In the genomic region with DNA sequence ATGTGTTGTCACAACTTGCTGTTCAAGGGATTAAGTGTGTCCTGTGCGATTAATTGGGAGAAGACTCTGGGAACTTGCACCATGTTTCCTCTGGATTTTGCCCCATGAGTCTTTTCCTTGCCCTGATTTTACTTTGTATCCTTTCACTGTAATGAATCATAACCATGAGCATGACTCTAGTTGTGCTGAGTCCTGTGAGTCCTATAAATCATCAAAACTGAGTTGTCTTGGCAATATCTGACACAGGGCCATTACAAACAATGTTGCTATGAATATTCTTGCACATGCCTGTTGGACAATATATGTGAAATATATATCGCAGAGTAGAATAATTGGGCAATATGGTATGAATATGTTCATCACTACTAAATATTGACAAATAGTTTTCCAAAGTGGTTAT, we compare ENCODE assay signal across 25 cellular contexts. TPM values are rescaled to one million over a fixed set of nuclear protein-coding genes. Genes with fewer than 3 reads are reported as not detected.
DNase-seq lines count a peak whose midpoint lies in the region; ATAC-seq, FAIRE-seq and TF ChIP-seq lines count a peak whose summit lies in the region.
"Had no signal": no experiment of that assay in that cellular context is flagged by ENCODE, and none has a peak within 500 bp of the region (broad histone marks: within the 10 kb centered on the region; RNA-seq: fewer than 3 reads in every experiment).

No MANE protein-coding gene starts in this region.

- H3K27ac ChIP-seq in astrocyte (ENCODE audit: low read depth, low read length) = no peak overlapping the region
- H3K27ac ChIP-seq: 22Rv1, coronary artery, Peyer's patch had no signal

- H3K4me3 ChIP-seq in astrocyte (ENCODE audit: insufficient read depth, low read depth, low read length) = no peak overlapping the region
- H3K4me3 ChIP-seq: coronary artery, Peyer's patch, smooth muscle cell had no signal

- peak; percentile 6 for DNase-seq in DMS53 (lab: John Stamatoyannopoulos, UW)
- no peak for DNase-seq in DMS53 treated with DMSO at 0.1 percent for 48 hours (lab: John Stamatoyannopoulos, UW; ENCODE audit: unreplicated experiment)
- DNase-seq in astrocyte (ENCODE audit: low read depth) = peak; percentile 45
- peak; percentile 64 for DNase-seq in fibroblast of peridontal ligament (ENCODE audit: extremely low read depth)
- no peak for DNase-seq in stimulated activated CD4-positive, alpha-beta T cell treated with anti-CD3 and anti-CD28 coated beads, Interleukin-4, amount 100 ng/mL, for 1 hour
- DNase-seq in effector memory CD8-positive, alpha-beta T cell = no peak
- DNase-seq in stimulated activated CD4-positive, alpha-beta T cell treated with anti-CD3 and anti-CD28 coated beads, Interleukin-12 subunit alpha, Interleukin-12 subunit beta, amount 100 ng/mL, for 4 hours = no peak
- no peak for DNase-seq in WTC11 (ENCODE audit: low spot score)
- DNase-seq: activated CD4-positive, alpha-beta T cell treated with anti-CD3 and anti-CD28 coated beads, Interleukin-2, amount 50 U/mL, for 48 hours; activated CD8-positive, alpha-beta memory T cell treated with anti-CD3 and anti-CD28 coated beads, Interleukin-2, amount 50 U/mL, for 48 hours; activated naive CD8-positive, alpha-beta T cell treated with anti-CD3 and anti-CD28 coated beads, Interleukin-2, amount 10 ng/mL, durations not matched to agents 7 days and 5 days; DMS79 treated with DMSO at 0.1 percent for 48 hours; endodermal cell; hippocampal formation; MM.1S; NCI-H146; NCI-H510A treated with DMSO at 0.1 percent for 48 hours; Peyer's patch; stimulated activated CD4-positive, alpha-beta T cell treated with anti-CD3 and anti-CD28 coated beads, Interleukin-2, amount 100 ng/mL, for 48 hours; stimulated activated naive CD4-positive, alpha-beta T cell treated with Interleukin-2 at 50 U/mL for 16 hours had no signal

- peak; percentile 29 for FAIRE-seq in astrocyte (lab: Jason Lieb, UNC)

- no peak overlapping the region for H2AFZ ChIP-seq in astrocyte (ENCODE audit: low read depth, low read length)

- no peaks in the 10 kb centered on the region for H4K20me1 ChIP-seq in astrocyte (ENCODE audit: insufficient read depth, low read length)

- H3K36me3 Mint-ChIP-seq in astrocyte (ENCODE audit: low read depth, unreplicated experiment) = peaks cover 2% of the 10 kb centered on the region
- H3K36me3 Mint-ChIP-seq in effector memory CD8-positive, alpha-beta T cell (ENCODE audit: insufficient read depth) = no peaks in the 10 kb centered on the region
- H3K36me3 Mint-ChIP-seq in WTC11 = no peaks in the 10 kb centered on the region
- H3K36me3 Mint-ChIP-seq: activated naive CD8-positive, alpha-beta T cell treated with anti-CD3 and anti-CD28 coated beads, Interleukin-2, amount 10 ng/mL, durations not matched to agents 7 days and 5 days; brain had no signal

- TF ChIP-seq CTCF in astrocyte (IDR thresholded peaks at IDR 0.05; ENCODE audit: insufficient read depth, low read depth, low read length) (no peak), WTC11 (IDR thresholded peaks at IDR 0.05) (no peak)

- H3K27ac Mint-ChIP-seq in astrocyte (ENCODE audit: unreplicated experiment) (no peak overlapping the region), WTC11 (no peak overlapping the region)
- H3K27ac Mint-ChIP-seq in effector memory CD8-positive, alpha-beta T cell = no peak overlapping the region
- H3K27ac Mint-ChIP-seq: activated naive CD8-positive, alpha-beta T cell treated with anti-CD3 and anti-CD28 coated beads, Interleukin-2, amount 10 ng/mL, durations not matched to agents 7 days and 5 days; activated T-helper 2 cell treated with anti-CD3 and anti-CD28 coated beads, Interferon-gamma antibody, Interleukin-2, Interleukin-4, amounts not matched to agents 10 μg/mL and 5 μg/mL and 100 μg/mL, durations not matched to agents 14 hours and 24 hours and 36 hours; brain; endodermal cell had no signal

- no peaks in the 10 kb centered on the region for H3K36me3 ChIP-seq in astrocyte (ENCODE audit: insufficient read depth, low read length)
- H3K36me3 ChIP-seq: Peyer's patch had no signal

- no peak for ATAC-seq in effector memory CD8-positive, alpha-beta T cell (replicated peaks)
- no peak for ATAC-seq in WTC11

- CTCF ChIA-PET in WTC11 (lab: Charles Lee) = no interaction called here

- H3K27me3 Mint-ChIP-seq in astrocyte (ENCODE audit: low read depth, unreplicated experiment) = no peaks in the 10 kb centered on the region
- H3K27me3 Mint-ChIP-seq in effector memory CD8-positive, alpha-beta T cell = no peaks in the 10 kb centered on the region
- no peaks in the 10 kb centered on the region for H3K27me3 Mint-ChIP-seq in WTC11 (ENCODE audit: low read depth)
- H3K27me3 Mint-ChIP-seq: activated naive CD8-positive, alpha-beta T cell treated with anti-CD3 and anti-CD28 coated beads, Interleukin-2, amount 10 ng/mL, durations not matched to agents 7 days and 5 days; brain had no signal

- no peaks in the 10 kb centered on the region for H3K27me3 ChIP-seq in astrocyte (ENCODE audit: insufficient read depth, low read length)
- H3K27me3 ChIP-seq: Peyer's patch had no signal

- H3K4me3 Mint-ChIP-seq in astrocyte (ENCODE audit: unreplicated experiment) (no peak overlapping the region), WTC11 (no peak overlapping the region)
- no peak overlapping the region for H3K4me3 Mint-ChIP-seq in effector memory CD8-positive, alpha-beta T cell
- H3K4me3 Mint-ChIP-seq: activated naive CD8-positive, alpha-beta T cell treated with anti-CD3 and anti-CD28 coated beads, Interleukin-2, amount 10 ng/mL, durations not matched to agents 7 days and 5 days; brain; endodermal cell had no signal

- H3K4me1 Mint-ChIP-seq in astrocyte (ENCODE audit: low read depth, unreplicated experiment) (peaks cover 13% of the 10 kb centered on the region), WTC11 (peaks cover 2% of the 10 kb centered on the region; the same call in 1 of the 2 replicates)
- no peaks in the 10 kb centered on the region for H3K4me1 Mint-ChIP-seq in effector memory CD8-positive, alpha-beta T cell (ENCODE audit: low read depth in 2 of 2)
- H3K4me1 Mint-ChIP-seq: brain had no signal

- no peaks in the 10 kb centered on the region for H3K4me1 ChIP-seq in astrocyte (ENCODE audit: insufficient read depth, low read length)
- H3K4me1 ChIP-seq: Peyer's patch had no signal

- POLR2A ChIA-PET in WTC11 (lab: Charles Lee) = no interaction called here

- H3K9ac ChIP-seq in astrocyte (ENCODE audit: low read length) = no peak overlapping the region

- H3K9me3 Mint-ChIP-seq in astrocyte (ENCODE audit: unreplicated experiment) (no peaks in the 10 kb centered on the region), WTC11 (peaks cover 11% of the 10 kb centered on the region)
- H3K9me3 Mint-ChIP-seq in effector memory CD8-positive, alpha-beta T cell = no peaks in the 10 kb centered on the region
- H3K9me3 Mint-ChIP-seq: activated naive CD8-positive, alpha-beta T cell treated with anti-CD3 and anti-CD28 coated beads, Interleukin-2, amount 10 ng/mL, durations not matched to agents 7 days and 5 days; activated T-helper 2 cell treated with anti-CD3 and anti-CD28 coated beads, Interferon-gamma antibody, Interleukin-2, Interleukin-4, amounts not matched to agents 10 μg/mL and 5 μg/mL and 100 μg/mL, durations not matched to agents 14 hours and 24 hours and 36 hours; brain had no signal

- H3K4me2 ChIP-seq in astrocyte (ENCODE audit: low read length) = no peak overlapping the region
- H3K4me2 ChIP-seq: smooth muscle cell had no signal

- H3K9me3 ChIP-seq in astrocyte (ENCODE audit: insufficient read depth, low read depth, low read length) = no peaks in the 10 kb centered on the region
- H3K9me3 ChIP-seq: Peyer's patch had no signal

- no peaks in the 10 kb centered on the region for H3K79me2 ChIP-seq in astrocyte (ENCODE audit: insufficient read depth, low read length)

TF ChIP-seq in WTC11, 78 proteins besides CTCF, POLR2A, EP300 and RAD21 (continues in another document):
- no peak for TF ChIP-seq RELA (CRISPR knock-in tag; IDR thresholded peaks at IDR 0.05; ENCODE audit: borderline replicate concordance)
- TF ChIP-seq, protein P1, sequence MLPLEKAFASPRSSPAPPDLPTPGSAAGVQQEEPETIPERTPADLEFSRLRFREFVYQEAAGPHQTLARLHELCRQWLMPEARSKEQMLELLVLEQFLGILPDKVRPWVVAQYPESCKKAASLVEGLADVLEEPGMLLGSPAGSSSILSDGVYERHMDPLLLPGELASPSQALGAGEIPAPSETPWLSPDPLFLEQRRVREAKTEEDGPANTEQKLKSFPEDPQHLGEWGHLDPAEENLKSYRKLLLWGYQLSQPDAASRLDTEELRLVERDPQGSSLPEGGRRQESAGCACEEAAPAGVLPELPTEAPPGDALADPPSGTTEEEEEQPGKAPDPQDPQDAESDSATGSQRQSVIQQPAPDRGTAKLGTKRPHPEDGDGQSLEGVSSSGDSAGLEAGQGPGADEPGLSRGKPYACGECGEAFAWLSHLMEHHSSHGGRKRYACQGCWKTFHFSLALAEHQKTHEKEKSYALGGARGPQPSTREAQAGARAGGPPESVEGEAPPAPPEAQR (CRISPR knock-in tag; IDR thresholded peaks at IDR 0.05) = no peak
- TF ChIP-seq TEAD4 (CRISPR knock-in tag; IDR thresholded peaks at IDR 0.05) = no peak
- no peak for TF ChIP-seq SP1 (CRISPR knock-in tag; conservative IDR thresholded peaks at IDR 0.05)
- TF ChIP-seq, protein P2, sequence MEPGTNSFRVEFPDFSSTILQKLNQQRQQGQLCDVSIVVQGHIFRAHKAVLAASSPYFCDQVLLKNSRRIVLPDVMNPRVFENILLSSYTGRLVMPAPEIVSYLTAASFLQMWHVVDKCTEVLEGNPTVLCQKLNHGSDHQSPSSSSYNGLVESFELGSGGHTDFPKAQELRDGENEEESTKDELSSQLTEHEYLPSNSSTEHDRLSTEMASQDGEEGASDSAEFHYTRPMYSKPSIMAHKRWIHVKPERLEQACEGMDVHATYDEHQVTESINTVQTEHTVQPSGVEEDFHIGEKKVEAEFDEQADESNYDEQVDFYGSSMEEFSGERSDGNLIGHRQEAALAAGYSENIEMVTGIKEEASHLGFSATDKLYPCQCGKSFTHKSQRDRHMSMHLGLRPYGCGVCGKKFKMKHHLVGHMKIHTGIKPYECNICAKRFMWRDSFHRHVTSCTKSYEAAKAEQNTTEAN (CRISPR knock-in tag; IDR thresholded peaks at IDR 0.05) = no peak

RNA-seq across cellular contexts. Expression of a gene that starts 56.5 kb away (rescaled TPM):
- total RNA-seq in astrocyte = 429 and 580 TPM in 2 replicates
- total RNA-seq in WTC11 (2021) = 16.0 to 18.4 TPM (median 17.2 TPM) in 3 replicates

Comparison
In these comparisons a context has a peak if more than half of its experiments do, and no peak if none do; other contexts are left out.
1. DNase-seq: peak in DMS53 (single experiment), astrocyte (single experiment) and fibroblast of peridontal ligament (single experiment); none in DMS53 treated with DMSO at 0.1 percent for 48 hours (single experiment), stimulated activated CD4-positive, alpha-beta T cell treated with anti-CD3 and anti-CD28 coated beads, Interleukin-4, amount 100 ng/mL, for 1 hour (single experiment), effector memory CD8-positive, alpha-beta T cell (0 of 3), stimulated activated CD4-positive, alpha-beta T cell treated with anti-CD3 and anti-CD28 coated beads, Interleukin-12 subunit alpha, Interleukin-12 subunit beta, amount 100 ng/mL, for 4 hours (single experiment) and WTC11 (single experiment).
2. RNA of a gene that starts 56.5 kb away (total RNA-seq): 429 to 580 TPM in astrocyte; 16.0 to 18.4 TPM in WTC11; every median in the first group is over 10 times any median in the second.